ENCODE assay signal across 34 cellular contexts in genomic region chr3:160602259-160602658, GRCh38.
"Had no signal": no experiment of that assay in that cellular context is flagged by ENCODE, and none has a peak within 500 bp of the region (broad histone marks: within the 10 kb centered on the region; RNA-seq: fewer than 3 reads in every experiment).

No MANE protein-coding gene starts in this region.

- H3K27ac ChIP-seq: adrenal gland, ascending aorta, body of pancreas, brain microvascular endothelial cell, breast epithelium, cardiac muscle cell had no signal

- H3K4me1 ChIP-seq: adrenal gland, ascending aorta, breast epithelium had no signal

- ATAC-seq: activated naive CD4-positive, alpha-beta T cell treated with anti-CD3 and anti-CD28 coated beads, Interleukin-2, amount 50 U/mL, for 72 hours; activated naive CD8-positive, alpha-beta T cell treated with anti-CD3 and anti-CD28 coated beads, Interleukin-2, amount 50 U/mL, for 24 hours; activated T-cell treated with anti-CD3 and anti-CD28 coated beads, Interleukin-2, amount 50 U/mL, for 4 hours; activated T-cell treated with anti-CD3 and anti-CD28 coated beads, Interleukin-2, amount 50 U/mL, for 72 hours; activated T-helper 17 cell treated with anti-CD3 and anti-CD28 coated beads, Interleukin-2, amount 50 U/mL, for 72 hours; body of pancreas had no signal

- H3K36me3 ChIP-seq: adrenal gland, ascending aorta, brain microvascular endothelial cell, breast epithelium, cardiac muscle cell had no signal

- DNase-seq: activated effector memory CD4-positive, alpha-beta T cell treated with anti-CD3 and anti-CD28 coated beads, Interleukin-2, amount 50 U/mL, for 16 hours; activated effector memory CD4-positive, alpha-beta T cell treated with Interleukin-2 at 50 U/mL for 16 hours; activated gamma-delta T cell; activated gamma-delta T cell treated with Interleukin-2 at 50 U/mL for 16 hours; activated naive CD4-positive, alpha-beta T cell; activated naive CD4-positive, alpha-beta T cell treated with anti-CD3 and anti-CD28 coated beads for 36 hours; activated naive CD4-positive, alpha-beta T cell treated with anti-CD3 and anti-CD28 coated beads, Interleukin-2, amount 10 ng/mL, durations not matched to agents 7 days and 5 days; activated naive CD4-positive, alpha-beta T cell treated with anti-CD3 and anti-CD28 coated beads, Interleukin-2, amount 50 U/mL, for 16 hours; activated naive CD4-positive, alpha-beta T cell treated with Interleukin-2 at 50 U/mL for 16 hours; activated naive CD8-positive, alpha-beta T cell treated with anti-CD3 and anti-CD28 coated beads for 36 hours; activated naive CD8-positive, alpha-beta T cell treated with anti-CD3 and anti-CD28 coated beads, Interleukin-2, amount 10 ng/mL, durations not matched to agents 7 days and 5 days; activated naive CD8-positive, alpha-beta T cell treated with anti-CD3 and anti-CD28 coated beads, Interleukin-2, amount 50 U/mL, for 24 hours; activated T-cell treated with anti-CD3 and anti-CD28 coated beads, Interleukin-2, amount 50 U/mL, for 1 hour; activated T-cell treated with anti-CD3 and anti-CD28 coated beads, Interleukin-2, amount 50 U/mL, for 24 hours; activated T-cell treated with anti-CD3 and anti-CD28 coated beads, Interleukin-2, amount 50 U/mL, for 4 hours; activated T-cell treated with anti-CD3 and anti-CD28 coated beads, Interleukin-2, amount 50 U/mL, for 48 hours; activated T-cell treated with anti-CD3 and anti-CD28 coated beads, Interleukin-2, amount 50 U/mL, for 72 hours; adrenal gland; amniotic stem cell; amygdala; anterior cingulate cortex; aorta; body of pancreas; brain microvascular endothelial cell; caudate nucleus; central memory CD4-positive, alpha-beta T cell; cerebellar nuclear complex had no signal

- H3K4me3 ChIP-seq: adrenal gland, ascending aorta, body of pancreas, breast epithelium, cardiac muscle cell had no signal

- H3K9me3 ChIP-seq: adrenal gland, ascending aorta, body of pancreas, breast epithelium had no signal

- H3K27me3 ChIP-seq: adrenal gland, ascending aorta, body of pancreas, brain microvascular endothelial cell, breast epithelium, cardiac muscle cell had no signal

- FAIRE-seq: astrocyte, bronchial epithelial cell had no signal
